1 cellular context compared by ENCODE assay signal in the genomic region with DNA sequence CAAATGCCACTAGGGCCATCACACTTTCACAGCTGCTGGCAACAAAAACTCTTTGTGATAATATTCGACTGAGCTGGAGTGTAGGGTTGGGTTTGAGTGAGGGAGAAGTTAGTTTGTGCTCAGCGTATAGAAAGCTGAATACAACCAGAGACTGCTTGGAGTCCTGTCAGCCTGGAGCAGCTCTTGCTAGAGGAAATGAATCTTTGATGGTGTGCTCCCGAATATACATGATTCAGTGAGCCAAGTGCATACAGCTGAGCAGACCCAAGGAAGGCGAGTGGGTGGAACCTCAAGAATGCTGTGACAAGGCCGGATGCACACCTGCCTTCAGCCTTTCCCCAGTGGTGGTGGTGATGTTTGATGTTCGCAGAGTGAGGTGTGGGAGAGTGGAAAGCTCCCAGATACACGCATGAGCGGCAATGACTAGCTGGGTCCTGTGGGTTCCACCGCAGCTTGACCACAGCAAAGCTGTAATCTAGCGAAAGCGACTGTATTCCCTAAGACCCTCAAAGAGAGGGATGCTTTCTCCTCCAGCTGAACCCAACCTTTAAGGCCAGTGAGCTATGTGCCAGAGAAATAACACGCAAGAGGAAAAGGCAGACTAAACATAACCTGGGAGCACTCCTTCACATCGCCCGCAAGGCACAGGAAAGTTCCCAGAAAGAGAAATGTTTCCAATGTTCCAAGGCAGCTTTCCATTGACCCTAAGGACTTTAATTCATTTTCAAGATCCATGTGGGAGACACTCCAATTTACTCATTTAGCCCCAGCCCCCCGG.
TF ChIP-seq lines count a peak whose summit lies in the region.

No MANE protein-coding gene starts in this region.

TF ChIP-seq in GM12878, 131 proteins besides CTCF, POLR2A, EP300 and RAD21 (continued from another document and continues in another):
- TF ChIP-seq PKNOX1 (IDR thresholded peaks at IDR 0.05), result no peak
- TF ChIP-seq SMARCA5 (IDR thresholded peaks at IDR 0.05), result no peak
- 0 out of 2 replicates have a peak, but pooled peaks have one; percentile 46 for TF ChIP-seq HDGF (IDR thresholded peaks at IDR 0.05)
- peak; percentile 58; the same call in 1 of the 2 replicates for TF ChIP-seq POLR2AphosphoS5 (IDR thresholded peaks at IDR 0.05; ENCODE audit: low read length)
- no peak for TF ChIP-seq PAX8 (IDR thresholded peaks at IDR 0.05)
- no peak for TF ChIP-seq NR2F1 (conservative IDR thresholded peaks at IDR 0.05)
- peak; percentile 84 for TF ChIP-seq EED (IDR thresholded peaks at IDR 0.05; ENCODE audit: low read depth)
- no peak for TF ChIP-seq E4F1 (IDR thresholded peaks at IDR 0.05; ENCODE audit: borderline replicate concordance, partially characterized antibody)
- peak; percentile 24; the same call in 1 of the 2 replicates for TF ChIP-seq RELB (IDR thresholded peaks at IDR 0.05; ENCODE audit: low read depth)
- TF ChIP-seq JUND (IDR thresholded peaks at IDR 0.05; ENCODE audit: low read depth, low read length), result no peak
- peak; percentile 55; the same call in 1 of the 2 replicates for TF ChIP-seq CREB1 (IDR thresholded peaks at IDR 0.05; ENCODE audit: low read depth)
- TF ChIP-seq BCL11A (IDR thresholded peaks at IDR 0.05; ENCODE audit: low read depth, low read length), result 0 out of 2 replicates have a peak, but pooled peaks have one; percentile 10
- TF ChIP-seq HDAC2 (IDR thresholded peaks at IDR 0.05), result no peak
- TF ChIP-seq SKIL (IDR thresholded peaks at IDR 0.05; ENCODE audit: low read depth, poor library complexity, severe bottlenecking), result no peak
- peak; percentile 77; the same call in 1 of the 2 replicates for TF ChIP-seq TCF12 (IDR thresholded peaks at IDR 0.05; ENCODE audit: low read depth, low read length)
- no peak for TF ChIP-seq MYC (IDR thresholded peaks at IDR 0.05; ENCODE audit: insufficient read depth, insufficient read length, insufficient replicate concordance, low read length, severe bottlenecking)
- TF ChIP-seq, protein P1, sequence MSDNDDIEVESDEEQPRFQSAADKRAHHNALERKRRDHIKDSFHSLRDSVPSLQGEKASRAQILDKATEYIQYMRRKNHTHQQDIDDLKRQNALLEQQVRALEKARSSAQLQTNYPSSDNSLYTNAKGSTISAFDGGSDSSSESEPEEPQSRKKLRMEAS (IDR thresholded peaks at IDR 0.05; ENCODE audit: low read depth, low read length), result no peak
- peak in 1 of 2 experiments; percentile 53; a peak in 1 of 3 replicates for TF ChIP-seq EGR1 (IDR thresholded peaks at IDR 0.05; ENCODE audit: borderline replicate concordance in 1 of 2, low read depth in 2 of 2, low read length in 2 of 2)
- no peak for TF ChIP-seq NFYA (IDR thresholded peaks at IDR 0.05; ENCODE audit: borderline replicate concordance, low read depth, low read length)
- TF ChIP-seq ZNF217 (IDR thresholded peaks at IDR 0.05), result no peak
- TF ChIP-seq ESRRA (IDR thresholded peaks at IDR 0.05; ENCODE audit: low read length), result no peak
- TF ChIP-seq, protein P2, sequence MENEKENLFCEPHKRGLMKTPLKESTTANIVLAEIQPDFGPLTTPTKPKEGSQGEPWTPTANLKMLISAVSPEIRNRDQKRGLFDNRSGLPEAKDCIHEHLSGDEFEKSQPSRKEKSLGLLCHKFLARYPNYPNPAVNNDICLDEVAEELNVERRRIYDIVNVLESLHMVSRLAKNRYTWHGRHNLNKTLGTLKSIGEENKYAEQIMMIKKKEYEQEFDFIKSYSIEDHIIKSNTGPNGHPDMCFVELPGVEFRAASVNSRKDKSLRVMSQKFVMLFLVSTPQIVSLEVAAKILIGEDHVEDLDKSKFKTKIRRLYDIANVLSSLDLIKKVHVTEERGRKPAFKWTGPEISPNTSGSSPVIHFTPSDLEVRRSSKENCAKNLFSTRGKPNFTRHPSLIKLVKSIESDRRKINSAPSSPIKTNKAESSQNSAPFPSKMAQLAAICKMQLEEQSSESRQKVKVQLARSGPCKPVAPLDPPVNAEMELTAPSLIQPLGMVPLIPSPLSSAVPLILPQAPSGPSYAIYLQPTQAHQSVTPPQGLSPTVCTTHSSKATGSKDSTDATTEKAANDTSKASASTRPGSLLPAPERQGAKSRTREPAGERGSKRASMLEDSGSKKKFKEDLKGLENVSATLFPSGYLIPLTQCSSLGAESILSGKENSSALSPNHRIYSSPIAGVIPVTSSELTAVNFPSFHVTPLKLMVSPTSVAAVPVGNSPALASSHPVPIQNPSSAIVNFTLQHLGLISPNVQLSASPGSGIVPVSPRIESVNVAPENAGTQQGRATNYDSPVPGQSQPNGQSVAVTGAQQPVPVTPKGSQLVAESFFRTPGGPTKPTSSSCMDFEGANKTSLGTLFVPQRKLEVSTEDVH (IDR thresholded peaks at IDR 0.05; ENCODE audit: low read depth, partially characterized antibody), result no peak
- TF ChIP-seq NFXL1 (IDR thresholded peaks at IDR 0.05; ENCODE audit: borderline replicate concordance), result no peak
- TF ChIP-seq IRF4 (IDR thresholded peaks at IDR 0.05; ENCODE audit: low read depth, low read length), result 0 out of 2 replicates have a peak, but pooled peaks have one; percentile 24
- TF ChIP-seq PAX5 (IDR thresholded peaks at IDR 0.05; ENCODE audit: borderline replicate concordance, low read depth, low read length), result peak; percentile 61; the same call in 1 of the 2 replicates
- peak; percentile 44; the same call in 1 of the 2 replicates for TF ChIP-seq SIN3A (IDR thresholded peaks at IDR 0.05; ENCODE audit: low read depth, low read length)
- no peak for TF ChIP-seq NR2C1 (IDR thresholded peaks at IDR 0.05)
- TF ChIP-seq NKRF (conservative IDR thresholded peaks at IDR 0.05), result 0 out of 2 replicates have a peak, but pooled peaks have one; percentile 53
- TF ChIP-seq MEF2B (IDR thresholded peaks at IDR 0.05; ENCODE audit: partially characterized antibody, poor library complexity, severe bottlenecking), result peak; percentile 38
- no peak for TF ChIP-seq SREBF1 (IDR thresholded peaks at IDR 0.05; ENCODE audit: low read length)
- TF ChIP-seq CHD1 (IDR thresholded peaks at IDR 0.05; ENCODE audit: low read depth, low read length), result no peak
- TF ChIP-seq CREM (IDR thresholded peaks at IDR 0.05; ENCODE audit: low read depth), result no peak
- TF ChIP-seq IRF3 (IDR thresholded peaks at IDR 0.05), result no peak
- no peak for TF ChIP-seq ZNF274 (IDR thresholded peaks at IDR 0.05; ENCODE audit: insufficient read depth, insufficient read length)
- no peak for TF ChIP-seq TARDBP (IDR thresholded peaks at IDR 0.05; ENCODE audit: borderline replicate concordance)
- no peak for TF ChIP-seq PML (IDR thresholded peaks at IDR 0.05; ENCODE audit: low read length)
- TF ChIP-seq, protein P3, sequence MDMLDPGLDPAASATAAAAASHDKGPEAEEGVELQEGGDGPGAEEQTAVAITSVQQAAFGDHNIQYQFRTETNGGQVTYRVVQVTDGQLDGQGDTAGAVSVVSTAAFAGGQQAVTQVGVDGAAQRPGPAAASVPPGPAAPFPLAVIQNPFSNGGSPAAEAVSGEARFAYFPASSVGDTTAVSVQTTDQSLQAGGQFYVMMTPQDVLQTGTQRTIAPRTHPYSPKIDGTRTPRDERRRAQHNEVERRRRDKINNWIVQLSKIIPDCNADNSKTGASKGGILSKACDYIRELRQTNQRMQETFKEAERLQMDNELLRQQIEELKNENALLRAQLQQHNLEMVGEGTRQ (IDR thresholded peaks at IDR 0.05; ENCODE audit: borderline replicate concordance, low read depth, low read length), result no peak
- TF ChIP-seq, protein P4, sequence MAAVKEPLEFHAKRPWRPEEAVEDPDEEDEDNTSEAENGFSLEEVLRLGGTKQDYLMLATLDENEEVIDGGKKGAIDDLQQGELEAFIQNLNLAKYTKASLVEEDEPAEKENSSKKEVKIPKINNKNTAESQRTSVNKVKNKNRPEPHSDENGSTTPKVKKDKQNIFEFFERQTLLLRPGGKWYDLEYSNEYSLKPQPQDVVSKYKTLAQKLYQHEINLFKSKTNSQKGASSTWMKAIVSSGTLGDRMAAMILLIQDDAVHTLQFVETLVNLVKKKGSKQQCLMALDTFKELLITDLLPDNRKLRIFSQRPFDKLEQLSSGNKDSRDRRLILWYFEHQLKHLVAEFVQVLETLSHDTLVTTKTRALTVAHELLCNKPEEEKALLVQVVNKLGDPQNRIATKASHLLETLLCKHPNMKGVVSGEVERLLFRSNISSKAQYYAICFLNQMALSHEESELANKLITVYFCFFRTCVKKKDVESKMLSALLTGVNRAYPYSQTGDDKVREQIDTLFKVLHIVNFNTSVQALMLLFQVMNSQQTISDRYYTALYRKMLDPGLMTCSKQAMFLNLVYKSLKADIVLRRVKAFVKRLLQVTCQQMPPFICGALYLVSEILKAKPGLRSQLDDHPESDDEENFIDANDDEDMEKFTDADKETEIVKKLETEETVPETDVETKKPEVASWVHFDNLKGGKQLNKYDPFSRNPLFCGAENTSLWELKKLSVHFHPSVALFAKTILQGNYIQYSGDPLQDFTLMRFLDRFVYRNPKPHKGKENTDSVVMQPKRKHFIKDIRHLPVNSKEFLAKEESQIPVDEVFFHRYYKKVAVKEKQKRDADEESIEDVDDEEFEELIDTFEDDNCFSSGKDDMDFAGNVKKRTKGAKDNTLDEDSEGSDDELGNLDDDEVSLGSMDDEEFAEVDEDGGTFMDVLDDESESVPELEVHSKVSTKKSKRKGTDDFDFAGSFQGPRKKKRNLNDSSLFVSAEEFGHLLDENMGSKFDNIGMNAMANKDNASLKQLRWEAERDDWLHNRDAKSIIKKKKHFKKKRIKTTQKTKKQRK (IDR thresholded peaks at IDR 0.05; ENCODE audit: low read depth, low read length), result no peak
- no peak for TF ChIP-seq BACH1 (IDR thresholded peaks at IDR 0.05; ENCODE audit: borderline replicate concordance)
